In genomic region chr10:22649390-22649841, GRCh38 we compare ENCODE assay signal across 9 cellular contexts.
DNase-seq lines count a peak whose midpoint lies in the region; ATAC-seq and TF ChIP-seq lines count a peak whose summit lies in the region.
"Had no signal": no experiment of that assay in that cellular context is flagged by ENCODE, and none has a peak within 500 bp of the region (broad histone marks: within the 10 kb centered on the region; RNA-seq: fewer than 3 reads in every experiment).

No MANE protein-coding gene starts in this region.

- ATAC-seq in HG02884 (IDR thresholded peaks at IDR 0.05; ENCODE audit: unreplicated experiment) (peak; percentile 34), GM21447 (IDR thresholded peaks at IDR 0.05; ENCODE audit: unreplicated experiment) (no peak), GM19467 (IDR thresholded peaks at IDR 0.05; ENCODE audit: unreplicated experiment) (no peak)

- peaks cover 77 to 95% (median 87%) of the 10 kb centered on the region in 4 donors for H3K4me1 Mint-ChIP-seq in CD4-positive, alpha-beta memory T cell
- H3K4me1 Mint-ChIP-seq in activated naive CD4-positive, alpha-beta T cell treated with anti-CD3 and anti-CD28 coated beads, Interleukin-2, amount 50 U/mL, for 24 hours: peaks cover 91% of the 10 kb centered on the region
- H3K4me1 Mint-ChIP-seq in nephron progenitor cell: peaks cover 84% of the 10 kb centered on the region

- POLR2A ChIA-PET in CD4-positive, alpha-beta memory T cell (lab: Charles Lee; ENCODE audit: partially characterized antibody): interaction anchor here (0.9 to 34.5 kb wide), 12 partner anchors 8 to 212 kb away, joined by 3 to 895 read pairs (median 8); partner anchors contain the start of gene PIP4K2A

- H3K27me3 ChIP-seq in CD4-positive, alpha-beta memory T cell (ENCODE audit: insufficient read depth, low read length): no peaks in the 10 kb centered on the region

- intact Hi-C loops in CD4-positive, alpha-beta memory T cell (cut with micrococcal nuclease): loop anchor here (1.0 to 5.0 kb wide), 4 partner anchors 14 to 338 kb away; no protein-coding TSS in a partner anchor

- no peaks in the 10 kb centered on the region for H3K9me3 ChIP-seq in CD4-positive, alpha-beta memory T cell (ENCODE audit: control insufficient read depth in 1 of 2, low read length in 2 of 2)

- H3K9me3 Mint-ChIP-seq in CD4-positive, alpha-beta memory T cell: no peaks in the 10 kb centered on the region
- no peaks in the 10 kb centered on the region for H3K9me3 Mint-ChIP-seq in activated naive CD4-positive, alpha-beta T cell treated with anti-CD3 and anti-CD28 coated beads, Interleukin-2, amount 50 U/mL, for 24 hours
- no peaks in the 10 kb centered on the region for H3K9me3 Mint-ChIP-seq in nephron progenitor cell

- H3K27ac ChIP-seq in CD4-positive, alpha-beta memory T cell (ENCODE audit: low read depth, low read length): peak overlapping the region; percentile 61

- DNase-seq in CD4-positive, alpha-beta memory T cell: peak in 4 of 5 donors; percentile 29 to 59 (median 36)
- DNase-seq in nephron progenitor cell (no peak), NCI-H345 treated with DMSO at 0.1 percent for 48 hours (lab: John Stamatoyannopoulos, UW; ENCODE audit: unreplicated experiment) (no peak), retina (no peak)
- DNase-seq: NCI-H2227 treated with DMSO at 0.1 percent for 48 hours had no signal

- no peak for TF ChIP-seq CTCF in nephron progenitor cell (IDR thresholded peaks at IDR 0.05)

- H3K36me3 ChIP-seq in CD4-positive, alpha-beta memory T cell (ENCODE audit: insufficient read depth, low read length): no peaks in the 10 kb centered on the region

- H3K4me3 Mint-ChIP-seq in CD4-positive, alpha-beta memory T cell: peak overlapping the region; percentile 67 to 91 (median 80)
- peak overlapping the region; percentile 82 for H3K4me3 Mint-ChIP-seq in activated naive CD4-positive, alpha-beta T cell treated with anti-CD3 and anti-CD28 coated beads, Interleukin-2, amount 50 U/mL, for 24 hours
- no peak overlapping the region for H3K4me3 Mint-ChIP-seq in nephron progenitor cell

- H3K4me1 ChIP-seq in CD4-positive, alpha-beta memory T cell (ENCODE audit: insufficient read depth, low read length): peaks cover 100% of the 10 kb centered on the region

- CTCF ChIA-PET in CD4-positive, alpha-beta memory T cell (lab: Charles Lee; ENCODE audit: partially characterized antibody): interaction anchor here (0.7 to 3.2 kb wide), 9 partner anchors 12 to 75 kb away, joined by 3 to 11 read pairs (median 5); no protein-coding TSS in a partner anchor

- peaks cover 13 to 18% of the 10 kb centered on the region in 2 donors for H3K36me3 Mint-ChIP-seq in CD4-positive, alpha-beta memory T cell
- H3K36me3 Mint-ChIP-seq in activated naive CD4-positive, alpha-beta T cell treated with anti-CD3 and anti-CD28 coated beads, Interleukin-2, amount 50 U/mL, for 24 hours: peaks cover 12% of the 10 kb centered on the region
- peaks cover 3% of the 10 kb centered on the region for H3K36me3 Mint-ChIP-seq in nephron progenitor cell (ENCODE audit: low read depth)

- peak overlapping the region; percentile 25 to 44 for H3K4me3 ChIP-seq in CD4-positive, alpha-beta memory T cell (ENCODE audit: low read length in 2 of 2)

- H3K27me3 Mint-ChIP-seq in CD4-positive, alpha-beta memory T cell: no peaks in the 10 kb centered on the region
- H3K27me3 Mint-ChIP-seq in activated naive CD4-positive, alpha-beta T cell treated with anti-CD3 and anti-CD28 coated beads, Interleukin-2, amount 50 U/mL, for 24 hours: no peaks in the 10 kb centered on the region
- no peaks in the 10 kb centered on the region for H3K27me3 Mint-ChIP-seq in nephron progenitor cell (ENCODE audit: low read depth, poor library complexity)

- H3K27ac Mint-ChIP-seq in CD4-positive, alpha-beta memory T cell: peak overlapping the region; percentile 85 to 96 (median 95)
- H3K27ac Mint-ChIP-seq in activated naive CD4-positive, alpha-beta T cell treated with anti-CD3 and anti-CD28 coated beads, Interleukin-2, amount 50 U/mL, for 24 hours: peak overlapping the region; percentile 99
- H3K27ac Mint-ChIP-seq in nephron progenitor cell: peak overlapping the region; percentile 68

Comparison
In these comparisons a context has a peak if more than half of its experiments do, and no peak if none do; other contexts are left out.
1. DNase-seq: peak in CD4-positive, alpha-beta memory T cell (4 of 5); none in nephron progenitor cell (single experiment), NCI-H345 treated with DMSO at 0.1 percent for 48 hours (single experiment) and retina (single experiment).
2. Peak in every context shown above with its lines, with median percentiles within 50 percentile points of each other: H3K27ac Mint-ChIP-seq.